ENCODE assay signal across 34 cellular contexts in the genomic region with DNA sequence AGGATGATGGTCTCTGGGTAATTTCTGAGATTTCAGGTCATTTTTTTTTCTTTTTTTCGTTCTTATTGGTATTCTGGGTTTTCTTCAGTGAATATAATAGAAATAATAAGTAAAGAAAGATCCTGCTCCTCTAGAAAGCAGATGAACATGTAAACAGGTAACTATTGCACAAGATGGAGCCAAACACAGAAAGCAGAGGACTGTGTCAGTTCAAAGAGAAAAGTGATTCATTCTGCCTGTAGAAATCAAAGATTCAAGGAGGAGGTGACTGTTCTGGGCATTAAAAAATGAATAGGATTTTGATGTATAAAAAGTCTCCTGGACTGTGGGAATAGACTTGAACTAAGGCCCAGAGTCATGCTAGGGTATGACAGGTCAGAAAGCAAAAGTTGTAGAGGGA.
"Had no signal": no experiment of that assay in that cellular context is flagged by ENCODE, and none has a peak within 500 bp of the region (broad histone marks: within the 10 kb centered on the region; RNA-seq: fewer than 3 reads in every experiment).

No MANE protein-coding gene starts in this region.

- H3K27me3 ChIP-seq: MG63 had no signal

- DNase-seq: Karpas-422, Kasumi-1, MG63, MM.1S, MV-4-11, NCI-H1048, NCI-H1092, NCI-H1092 treated with DMSO at 0.1 percent for 48 hours, NCI-H1105, NCI-H1105 treated with DMSO at 0.1 percent for 48 hours, NCI-H1417, NCI-H1417 treated with DMSO at 0.1 percent for 48 hours, NCI-H1436, NCI-H1436 treated with DMSO at 0.1 percent for 48 hours, NCI-H146, NCI-H1694, NCI-H1694 treated with DMSO at 0.1 percent for 48 hours, NCI-H187, NCI-H187 treated with DMSO at 0.1 percent for 48 hours, NCI-H1930, NCI-H2029, NCI-H2029 treated with DMSO at 0.1 percent for 48 hours, NCI-H2081, NCI-H2081 treated with DMSO at 0.1 percent for 48 hours, NCI-H2107, NCI-H2171, NCI-H2171 treated with DMSO at 0.1 percent for 48 hours, NCI-H2227 treated with DMSO at 0.1 percent for 48 hours, NCI-H226, NCI-H345, NCI-H446, NCI-H446 treated with DMSO at 0.1 percent for 48 hours, NCI-H510A, NCI-H510A treated with DMSO at 0.1 percent for 48 hours had no signal

- H3K36me3 ChIP-seq: MG63 had no signal

- H3K4me3 ChIP-seq: MG63 had no signal
